In the genomic region with DNA sequence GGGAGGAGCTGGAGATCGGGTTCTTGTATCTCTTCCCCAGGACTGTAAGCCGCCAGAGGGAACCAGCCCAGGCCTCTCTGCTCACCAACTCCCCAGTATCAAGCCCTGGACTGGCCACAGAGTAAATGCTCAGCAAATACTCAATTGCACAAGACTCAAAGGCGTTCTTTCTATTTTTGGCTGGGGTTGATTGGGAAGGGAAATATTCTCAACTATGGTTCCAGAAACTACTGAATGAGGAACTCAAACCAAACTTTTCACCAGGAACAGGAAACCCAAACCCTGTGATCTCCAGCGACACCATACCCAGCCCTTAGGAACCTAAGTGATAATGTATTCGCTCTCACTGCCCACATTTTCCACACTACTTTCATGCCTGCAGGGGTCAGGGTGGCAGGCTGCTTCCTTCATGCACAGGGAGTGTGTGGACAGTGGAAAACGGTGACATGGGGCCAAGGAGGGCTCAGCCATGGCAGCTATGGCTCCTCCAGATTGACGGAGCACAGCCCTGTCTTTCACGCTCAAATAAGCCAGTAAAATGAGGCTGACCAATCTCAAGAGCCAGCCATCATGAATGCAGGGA, we compare ENCODE assay signal across 1 cellular context.
TF ChIP-seq lines count a peak whose summit lies in the region.

No MANE protein-coding gene starts in this region.

TF ChIP-seq in K562, 482 proteins besides CTCF, POLR2A, EP300 and RAD21 (continued from another document):
- TF ChIP-seq, protein P1, sequence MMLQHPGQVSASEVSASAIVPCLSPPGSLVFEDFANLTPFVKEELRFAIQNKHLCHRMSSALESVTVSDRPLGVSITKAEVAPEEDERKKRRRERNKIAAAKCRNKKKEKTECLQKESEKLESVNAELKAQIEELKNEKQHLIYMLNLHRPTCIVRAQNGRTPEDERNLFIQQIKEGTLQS (IDR thresholded peaks at IDR 0.05), result no peak
- TF ChIP-seq, protein P1 (CRISPR knock-in tag; conservative IDR thresholded peaks at IDR 0.05), result no peak
- TF ChIP-seq ZNF217 (CRISPR knock-in tag; IDR thresholded peaks at IDR 0.05), result no peak
- TF ChIP-seq RBM22 (IDR thresholded peaks at IDR 0.05; ENCODE audit: low read depth, low read length, poor library complexity, severe bottlenecking), result no peak
- TF ChIP-seq, protein P2, sequence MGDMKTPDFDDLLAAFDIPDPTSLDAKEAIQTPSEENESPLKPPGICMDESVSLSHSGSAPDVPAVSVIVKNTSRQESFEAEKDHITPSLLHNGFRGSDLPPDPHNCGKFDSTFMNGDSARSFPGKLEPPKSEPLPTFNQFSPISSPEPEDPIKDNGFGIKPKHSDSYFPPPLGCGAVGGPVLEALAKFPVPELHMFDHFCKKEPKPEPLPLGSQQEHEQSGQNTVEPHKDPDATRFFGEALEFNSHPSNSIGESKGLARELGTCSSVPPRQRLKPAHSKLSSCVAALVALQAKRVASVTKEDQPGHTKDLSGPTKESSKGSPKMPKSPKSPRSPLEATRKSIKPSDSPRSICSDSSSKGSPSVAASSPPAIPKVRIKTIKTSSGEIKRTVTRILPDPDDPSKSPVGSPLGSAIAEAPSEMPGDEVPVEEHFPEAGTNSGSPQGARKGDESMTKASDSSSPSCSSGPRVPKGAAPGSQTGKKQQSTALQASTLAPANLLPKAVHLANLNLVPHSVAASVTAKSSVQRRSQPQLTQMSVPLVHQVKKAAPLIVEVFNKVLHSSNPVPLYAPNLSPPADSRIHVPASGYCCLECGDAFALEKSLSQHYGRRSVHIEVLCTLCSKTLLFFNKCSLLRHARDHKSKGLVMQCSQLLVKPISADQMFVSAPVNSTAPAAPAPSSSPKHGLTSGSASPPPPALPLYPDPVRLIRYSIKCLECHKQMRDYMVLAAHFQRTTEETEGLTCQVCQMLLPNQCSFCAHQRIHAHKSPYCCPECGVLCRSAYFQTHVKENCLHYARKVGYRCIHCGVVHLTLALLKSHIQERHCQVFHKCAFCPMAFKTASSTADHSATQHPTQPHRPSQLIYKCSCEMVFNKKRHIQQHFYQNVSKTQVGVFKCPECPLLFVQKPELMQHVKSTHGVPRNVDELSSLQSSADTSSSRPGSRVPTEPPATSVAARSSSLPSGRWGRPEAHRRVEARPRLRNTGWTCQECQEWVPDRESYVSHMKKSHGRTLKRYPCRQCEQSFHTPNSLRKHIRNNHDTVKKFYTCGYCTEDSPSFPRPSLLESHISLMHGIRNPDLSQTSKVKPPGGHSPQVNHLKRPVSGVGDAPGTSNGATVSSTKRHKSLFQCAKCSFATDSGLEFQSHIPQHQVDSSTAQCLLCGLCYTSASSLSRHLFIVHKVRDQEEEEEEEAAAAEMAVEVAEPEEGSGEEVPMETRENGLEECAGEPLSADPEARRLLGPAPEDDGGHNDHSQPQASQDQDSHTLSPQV (IDR thresholded peaks at IDR 0.05), result no peak
- no peak for TF ChIP-seq SMC3 (conservative IDR thresholded peaks at IDR 0.05; ENCODE audit: insufficient read depth, low read depth, low read length)
- no peak for TF ChIP-seq ZNF3 (CRISPR knock-in tag; IDR thresholded peaks at IDR 0.05)
- no peak for TF ChIP-seq ZNF354B (CRISPR knock-in tag; IDR thresholded peaks at IDR 0.05)
- TF ChIP-seq, protein P3, sequence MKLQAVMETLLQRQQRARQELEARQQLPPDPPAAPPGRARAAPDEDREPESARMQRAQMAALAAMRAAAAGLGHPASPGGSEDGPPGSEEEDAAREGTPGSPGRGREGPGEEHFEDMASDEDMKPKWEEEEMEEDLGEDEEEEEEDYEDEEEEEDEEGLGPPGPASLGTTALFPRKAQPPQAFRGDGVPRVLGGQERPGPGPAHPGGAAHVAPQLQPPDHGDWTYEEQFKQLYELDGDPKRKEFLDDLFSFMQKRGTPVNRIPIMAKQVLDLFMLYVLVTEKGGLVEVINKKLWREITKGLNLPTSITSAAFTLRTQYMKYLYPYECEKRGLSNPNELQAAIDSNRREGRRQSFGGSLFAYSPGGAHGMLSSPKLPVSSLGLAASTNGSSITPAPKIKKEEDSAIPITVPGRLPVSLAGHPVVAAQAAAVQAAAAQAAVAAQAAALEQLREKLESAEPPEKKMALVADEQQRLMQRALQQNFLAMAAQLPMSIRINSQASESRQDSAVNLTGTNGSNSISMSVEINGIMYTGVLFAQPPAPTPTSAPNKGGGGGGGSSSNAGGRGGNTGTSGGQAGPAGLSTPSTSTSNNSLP (IDR thresholded peaks at IDR 0.05; ENCODE audit: borderline replicate concordance, low read depth, low read length), result no peak
- TF ChIP-seq SMARCB1 (IDR thresholded peaks at IDR 0.05; ENCODE audit: insufficient read length, low read depth), result no peak
- no peak for TF ChIP-seq RFX5 (IDR thresholded peaks at IDR 0.05; ENCODE audit: low read depth, low read length)
TF ChIP-seq in K562: peak in this region for 0.
